ENCODE assay signal across 33 cellular contexts in the genomic region with DNA sequence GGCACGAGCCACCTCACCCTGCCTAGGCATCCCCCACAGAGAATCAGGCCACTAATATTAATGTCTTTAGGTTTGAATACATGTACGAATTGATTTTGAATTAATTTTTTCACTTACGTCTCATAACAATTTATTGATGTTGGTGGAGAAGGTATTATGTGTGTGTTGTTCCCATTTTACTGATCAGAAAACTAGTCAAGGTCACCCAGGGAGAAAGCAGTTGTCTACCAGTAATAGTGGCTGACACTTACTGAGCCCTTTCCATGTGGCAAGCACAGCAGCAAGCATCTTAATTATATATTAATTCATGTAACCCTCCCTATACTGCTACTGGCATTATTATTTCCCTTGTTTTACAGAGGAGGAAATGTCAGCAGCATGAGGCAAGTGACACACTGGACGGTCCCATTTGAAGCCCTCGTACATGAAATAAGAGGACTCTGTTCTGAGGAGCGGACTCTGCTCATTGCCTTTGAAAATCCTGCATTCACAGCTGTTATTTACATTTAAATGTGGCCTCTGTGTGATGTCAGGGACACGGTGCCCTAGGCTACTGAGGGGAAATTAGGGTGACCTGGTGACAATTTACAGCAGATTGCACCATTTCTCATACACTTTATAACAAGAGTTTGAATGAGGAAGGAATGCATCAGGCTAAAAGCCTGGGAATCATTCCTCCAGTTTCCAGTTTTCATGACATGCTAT. TPM values are rescaled to one million over a fixed set of nuclear protein-coding genes. Genes with fewer than 3 reads are reported as not detected.
"Had no signal": no experiment of that assay in that cellular context is flagged by ENCODE, and none has a peak within 500 bp of the region (broad histone marks: within the 10 kb centered on the region; RNA-seq: fewer than 3 reads in every experiment).

No MANE protein-coding gene starts in this region.

- ATAC-seq: gastroesophageal sphincter, left colon, pancreas, psoas muscle, T-helper 17 cell had no signal

- H3K27me3 ChIP-seq: ascending aorta, brain microvascular endothelial cell, dorsolateral prefrontal cortex, gastroesophageal sphincter, hepatocyte, pancreas, suprapubic skin, tibial nerve had no signal

- H3K36me3 ChIP-seq: ascending aorta, brain microvascular endothelial cell, gastroesophageal sphincter, pancreas, suprapubic skin, tibial nerve, WERI-Rb-1 had no signal

- H3K9me3 ChIP-seq: ascending aorta, gastroesophageal sphincter, pancreas, psoas muscle, suprapubic skin, tibial nerve had no signal

- H3K4me1 ChIP-seq: ascending aorta, psoas muscle, suprapubic skin, tibial nerve had no signal

- H3K27ac ChIP-seq: ascending aorta, brain microvascular endothelial cell, coronary artery, dorsolateral prefrontal cortex, gastroesophageal sphincter, hepatocyte, pancreas, psoas muscle, suprapubic skin, tibial nerve, WERI-Rb-1 had no signal

- H3K4me3 ChIP-seq: ascending aorta, coronary artery, dorsolateral prefrontal cortex, gastroesophageal sphincter, hepatocyte, pancreas, psoas muscle, suprapubic skin, tibial nerve had no signal

- DNase-seq: activated CD4-positive, alpha-beta memory T cell treated with anti-CD3 and anti-CD28 coated beads for 36 hours; activated CD4-positive, alpha-beta T cell treated with anti-CD3 and anti-CD28 coated beads, Interleukin-2, amount 10 ng/mL, durations not matched to agents 24 days and 14 days; activated CD4-positive, CD25-positive, alpha-beta regulatory T cell treated with anti-CD3 and anti-CD28 coated beads, Interleukin-2, amount 50 U/mL, for 72 hours; activated CD8-positive, alpha-beta memory T cell treated with anti-CD3 and anti-CD28 coated beads, Interleukin-2, amount 50 U/mL, for 4 hours; activated effector memory CD4-positive, alpha-beta T cell treated with anti-CD3 and anti-CD28 coated beads, Interleukin-2, amount 50 U/mL, for 16 hours; activated naive CD4-positive, alpha-beta T cell treated with anti-CD3 and anti-CD28 coated beads, Interleukin-2, amount 10 ng/mL, durations not matched to agents 7 days and 5 days; activated naive CD8-positive, alpha-beta T cell treated with anti-CD3 and anti-CD28 coated beads, Interleukin-2, amount 10 ng/mL, durations not matched to agents 7 days and 5 days; activated T-cell treated with anti-CD3 and anti-CD28 coated beads, Interleukin-2, amount 50 U/mL, for 1 hour; brain microvascular endothelial cell; dorsolateral prefrontal cortex; effector memory CD4-positive, alpha-beta T cell; immature natural killer cell; kidney; left colon; mammary epithelial cell; naive B cell; nephron progenitor cell; nucleus accumbens; pancreas; psoas muscle; stimulated activated naive CD4-positive, alpha-beta T cell; T-helper 17 cell; T1000; WERI-Rb-1 had no signal

RNA-seq across cellular contexts. Expression of a gene that starts 30.9 kb away (rescaled TPM):
- total RNA-seq: activated CD4-positive, alpha-beta memory T cell treated with anti-CD3 and anti-CD28 coated beads for 36 hours; activated CD4-positive, alpha-beta T cell treated with anti-CD3 and anti-CD28 coated beads, Interleukin-2, amount 10 ng/mL, durations not matched to agents 24 days and 14 days; activated CD8-positive, alpha-beta memory T cell treated with anti-CD3 and anti-CD28 coated beads for 36 hours; activated naive CD8-positive, alpha-beta T cell treated with anti-CD3 and anti-CD28 coated beads, Interleukin-2, amount 10 ng/mL, durations not matched to agents 7 days and 5 days; activated T-helper 1 cell treated with anti-CD3 and anti-CD28 coated beads, Interleukin-12 subunit alpha, Interleukin-12 subunit beta, Interleukin-2, Interleukin-4 antibody, amounts not matched to agents 30 ng/mL and 10 ng/mL and 1 ng/mL, durations not matched to agents 14 hours and 24 hours and 36 hours; epithelial cell of proximal tubule; T-helper 17 cell had no signal
- polyA plus RNA-seq: immature natural killer cell had no signal
